Comparison of ENCODE assay signal across 9 cellular contexts in genomic region chr18:44771957-44772917, GRCh38.
DNase-seq lines count a peak whose midpoint lies in the region; ATAC-seq and TF ChIP-seq lines count a peak whose summit lies in the region.
"Had no signal": no experiment of that assay in that cellular context is flagged by ENCODE, and none has a peak within 500 bp of the region (broad histone marks: within the 10 kb centered on the region; RNA-seq: fewer than 3 reads in every experiment).

No MANE protein-coding gene starts in this region.

- intact Hi-C loops in left ventricle myocardium inferior (cut with micrococcal nuclease) (no loop called here), sciatic nerve (cut with DNase I) (no loop called here)

- H3K4me1 ChIP-seq in left ventricle myocardium inferior, result peaks cover 46% of the 10 kb centered on the region

- H3K27ac ChIP-seq in left ventricle myocardium inferior (replicated peaks), result peak overlapping the region; percentile 74

- no peak overlapping the region for H3K4me3 ChIP-seq in left ventricle myocardium inferior

- ATAC-seq in sciatic nerve, result peak; percentile 90
- ATAC-seq in GM19351 (IDR thresholded peaks at IDR 0.05; ENCODE audit: unreplicated experiment), result no peak

- no peaks in the 10 kb centered on the region for H3K27me3 ChIP-seq in left ventricle myocardium inferior (ENCODE audit: low read depth)

- DNase-seq in DMS53 (lab: John Stamatoyannopoulos, UW), result peak; percentile 37
- peak; percentile 12 for DNase-seq in SKM-1 (lab: John Stamatoyannopoulos, UW; ENCODE audit: unreplicated experiment)
- DNase-seq in left ventricle myocardium inferior, result peak; percentile 30
- DNase-seq in sciatic nerve (ENCODE audit: low spot score), result peak; percentile 70
- no peak for DNase-seq in activated CD8-positive, alpha-beta memory T cell treated with anti-CD3 and anti-CD28 coated beads for 24 hours
- DNase-seq in stimulated activated CD4-positive, alpha-beta T cell treated with anti-CD3 and anti-CD28 coated beads, Interleukin-12 subunit alpha, Interleukin-12 subunit beta, amount 100 ng/mL, for 4 hours, result no peak
- DNase-seq in glomerular visceral epithelial cell (ENCODE audit: extremely low spot score), result no peak
- DNase-seq: GOT3 had no signal

- no peak for TF ChIP-seq CTCF in left ventricle myocardium inferior (IDR thresholded peaks at IDR 0.05; ENCODE audit: borderline replicate concordance)

- H3K36me3 ChIP-seq in left ventricle myocardium inferior, result no peaks in the 10 kb centered on the region

- no peaks in the 10 kb centered on the region for H3K9me3 ChIP-seq in left ventricle myocardium inferior (replicated peaks)

Comparison
In these comparisons a context has a peak if more than half of its experiments do, and no peak if none do; other contexts are left out.
1. DNase-seq: peak in DMS53 (single experiment), SKM-1 (single experiment), left ventricle myocardium inferior (single experiment) and sciatic nerve (single experiment); none in activated CD8-positive, alpha-beta memory T cell treated with anti-CD3 and anti-CD28 coated beads for 24 hours (single experiment), stimulated activated CD4-positive, alpha-beta T cell treated with anti-CD3 and anti-CD28 coated beads, Interleukin-12 subunit alpha, Interleukin-12 subunit beta, amount 100 ng/mL, for 4 hours (single experiment) and glomerular visceral epithelial cell (single experiment).